9 cellular contexts compared by ENCODE assay signal in genomic region chr4:145176641-145177432, GRCh38. TPM values are rescaled to one million over a fixed set of nuclear protein-coding genes. Genes with fewer than 3 reads are reported as not detected.
A peak's percentile ranks its signal among the peaks of the same experiment; 100 is the strongest.
DNase-seq lines count a peak whose midpoint lies in the region; ATAC-seq, FAIRE-seq and TF ChIP-seq lines count a peak whose summit lies in the region.
"Had no signal": no experiment of that assay in that cellular context is flagged by ENCODE, and none has a peak within 500 bp of the region (broad histone marks: within the 10 kb centered on the region; RNA-seq: fewer than 3 reads in every experiment).

No MANE protein-coding gene starts in this region.

- peaks cover 6% of the 10 kb centered on the region for H3K27me3 Mint-ChIP-seq in GM23338 (ENCODE audit: insufficient read depth, low read depth, poor library complexity)

- no peaks in the 10 kb centered on the region for H3K9me3 Mint-ChIP-seq in GM23338

- no peaks in the 10 kb centered on the region for H3K9me3 ChIP-seq in PC-3 (ENCODE audit: low read length)

- intact Hi-C loops in PC-3 (cut with micrococcal nuclease): no loop called here

- no TSS peak for BruUV-seq in PC-3 (replicated peaks; lab: Mats Ljungman, UMichigan)

- TF ChIP-seq CTCF in GM23338 (conservative IDR thresholded peaks at IDR 0.05; ENCODE audit: low read depth in 2 of 2) (no peak), PC-3 (conservative IDR thresholded peaks at IDR 0.05; ENCODE audit: low read depth, low read length) (no peak), retinal pigment epithelial cell (conservative IDR thresholded peaks at IDR 0.05; ENCODE audit: low read depth, low read length) (no peak), foreskin fibroblast (IDR thresholded peaks at IDR 0.05; ENCODE audit: low read depth, low read length) (no peak)

- H2AFZ ChIP-seq in GM23338 (no peak overlapping the region), PC-3 (ENCODE audit: low read length) (no peak overlapping the region)

- H3K4me1 ChIP-seq in GM23338 (ENCODE audit: insufficient read depth) (peaks cover 8% of the 10 kb centered on the region), PC-3 (ENCODE audit: insufficient read depth, low read length) (peaks cover 21% of the 10 kb centered on the region)

- H4K20me1 ChIP-seq in GM23338 (replicated peaks; ENCODE audit: insufficient read depth) (peaks cover 23% of the 10 kb centered on the region), PC-3 (ENCODE audit: low read length) (peaks cover 29% of the 10 kb centered on the region)

- no peak for ATAC-seq in GM23338
- ATAC-seq in PC-3: no peak
- no peak for ATAC-seq in GM18861 (IDR thresholded peaks at IDR 0.05; ENCODE audit: unreplicated experiment)

- H3K36me3 ChIP-seq in GM23338 (ENCODE audit: insufficient read depth) (peaks cover 2% of the 10 kb centered on the region; the same call in 1 of the 2 replicates), PC-3 (ENCODE audit: low read depth, low read length) (peaks cover 21% of the 10 kb centered on the region)

- H3K4me1 Mint-ChIP-seq in GM23338: peaks cover 19% of the 10 kb centered on the region

- no peaks in the 10 kb centered on the region for H3K27me3 ChIP-seq in GM23338 (ENCODE audit: insufficient read depth)
- H3K27me3 ChIP-seq in PC-3 (ENCODE audit: low read length): no peaks in the 10 kb centered on the region

- H3K9ac ChIP-seq in PC-3 (ENCODE audit: low read length): peak overlapping the region; percentile 92

- peak overlapping the region; percentile 92 for H3K4me2 ChIP-seq in GM23338
- peak overlapping the region; percentile 88 for H3K4me2 ChIP-seq in PC-3 (ENCODE audit: low read length)

- CTCF ChIA-PET in PC-3 (lab: Charles Lee): no interaction called here

- H3K4me3 Mint-ChIP-seq in GM23338: peak overlapping the region; percentile 92; the same call in 2 of the 3 replicates

- peak overlapping the region; percentile 80 for H3K4me3 ChIP-seq in GM23338
- peak overlapping the region; percentile 87 for H3K4me3 ChIP-seq in PC-3 (ENCODE audit: low read length)
- H3K4me3 ChIP-seq in retinal pigment epithelial cell (ENCODE audit: low read length): peak overlapping the region; percentile 84
- peak overlapping the region in 1 of 2 donors; percentile 86 for H3K4me3 ChIP-seq in foreskin fibroblast (ENCODE audit: low read depth in 1 of 2, low read length in 2 of 2)

- FAIRE-seq in urothelium cell line (lab: Jason Lieb, UNC): no peak

- no peak overlapping the region for H3K27ac Mint-ChIP-seq in GM23338

- POLR2A ChIA-PET in PC-3 (lab: Charles Lee; ENCODE audit: unreplicated experiment): interaction anchor here (0.5 to 0.8 kb wide), 4 partner anchors 16 to 1996 kb away, joined by 3 to 5 read pairs (median 4); no protein-coding TSS in a partner anchor

- H3K36me3 Mint-ChIP-seq in GM23338 (ENCODE audit: low read depth): peaks cover 24% of the 10 kb centered on the region

- H3F3A ChIP-seq in GM23338 (replicated peaks; ENCODE audit: low read depth) (no peaks in the 10 kb centered on the region), PC-3 (ENCODE audit: low read length, unreplicated experiment) (no peaks in the 10 kb centered on the region)

- peaks cover 77% of the 10 kb centered on the region for H3K79me2 ChIP-seq in GM23338 (replicated peaks; ENCODE audit: insufficient read depth)
- peaks cover 75% of the 10 kb centered on the region for H3K79me2 ChIP-seq in PC-3 (ENCODE audit: low read length)

- no peak for DNase-seq in GM23338 (ENCODE audit: low spot score)
- peak; percentile 48 for DNase-seq in PC-3
- DNase-seq in epithelial cell of prostate (ENCODE audit: low read depth, low spot score): no peak
- DNase-seq in retinal pigment epithelial cell (ENCODE audit: low read depth): no peak
- DNase-seq in A172 (ENCODE audit: low spot score): no peak
- no peak for DNase-seq in urothelium cell line (ENCODE audit: low spot score)
- DNase-seq in foreskin fibroblast: no peak
- DNase-seq: SHP77 treated with DMSO at 0.1 percent for 48 hours had no signal

- H3K9me2 ChIP-seq in GM23338 (ENCODE audit: insufficient read depth) (no peaks in the 10 kb centered on the region), PC-3 (replicated peaks; ENCODE audit: low read length) (no peaks in the 10 kb centered on the region)

- H3K27ac ChIP-seq in GM23338 (ENCODE audit: low read depth) (no peak overlapping the region), PC-3 (ENCODE audit: low read length) (no peak overlapping the region), epithelial cell of prostate (peak overlapping the region; percentile 87)

TF ChIP-seq in GM23338, 12 proteins besides CTCF, POLR2A, EP300 and RAD21 (continues in another document):
- TF ChIP-seq CREB1 (CRISPR knock-in tag; IDR thresholded peaks at IDR 0.05; ENCODE audit: low read depth) (no peak), ZNF114 (CRISPR knock-in tag; IDR thresholded peaks at IDR 0.05) (no peak), STAT1 (IDR thresholded peaks at IDR 0.05; ENCODE audit: unreplicated experiment) (no peak), JUNB (IDR thresholded peaks at IDR 0.05; ENCODE audit: unreplicated experiment) (no peak), ZNF462 (CRISPR knock-in tag; IDR thresholded peaks at IDR 0.05) (no peak), NANOG (IDR thresholded peaks at IDR 0.05; ENCODE audit: borderline replicate concordance) (no peak)

RNA-seq across cellular contexts. Expression of gene OTUD4, which starts 3.6 kb away (rescaled TPM):
- total RNA-seq in GM23338 (2014; rRNA removed; shearing (Covaris generic)): 42.2 and 53.2 TPM in 2 replicates
- polyA plus RNA-seq in GM23338 (2016; fragmentation: Nextera tagmentation; extraction: Ambion mirVana): 15.5 and 17.9 TPM in 2 replicates
- total RNA-seq in PC-3 (2014; rRNA removed): 13.6 and 20.6 TPM in 2 replicates
- total RNA-seq in A172 (2014; rRNA removed; shearing (Covaris generic)): 17.0 and 19.1 TPM in 2 replicates
